ENCODE assay signal across 9 cellular contexts in the genomic region with DNA sequence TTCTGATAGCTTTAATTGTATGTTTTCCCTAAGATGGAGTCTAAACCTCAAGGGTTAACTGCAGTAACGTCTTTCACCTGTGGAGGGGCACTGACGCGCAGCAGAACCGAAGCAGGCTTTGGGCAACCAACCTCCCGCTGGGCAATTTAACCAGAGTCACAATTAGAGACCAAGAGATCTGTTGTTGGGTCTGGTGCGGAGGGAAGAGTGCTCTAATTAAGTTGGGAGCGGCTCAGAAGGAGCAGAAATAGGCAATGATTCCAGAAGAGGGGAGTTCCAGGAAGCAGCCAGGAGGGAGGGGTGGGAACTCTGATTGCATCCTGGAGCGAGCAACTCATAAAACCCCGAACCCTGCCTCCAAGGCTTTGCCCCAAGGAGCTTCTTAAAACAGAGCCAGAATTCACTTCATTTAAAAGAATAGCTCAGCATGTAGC.
DNase-seq lines count a peak whose midpoint lies in the region; ATAC-seq and TF ChIP-seq lines count a peak whose summit lies in the region.
"Had no signal": no experiment of that assay in that cellular context is flagged by ENCODE, and none has a peak within 500 bp of the region (broad histone marks: within the 10 kb centered on the region; RNA-seq: fewer than 3 reads in every experiment).

No MANE protein-coding gene starts in this region.

- H3K9me3 ChIP-seq in Karpas-422 (ENCODE audit: low read length) = no peaks in the 10 kb centered on the region
- H3K9me3 ChIP-seq: SJSA1 had no signal

- no peaks in the 10 kb centered on the region for H3K27me3 ChIP-seq in Karpas-422 (ENCODE audit: low read length)

- no peak overlapping the region for H3K27ac ChIP-seq in C4-2B
- no peak overlapping the region for H3K27ac ChIP-seq in Karpas-422 (ENCODE audit: low read length)
- H3K27ac ChIP-seq: SJSA1 had no signal

- TF ChIP-seq CTCF in C4-2B (conservative IDR thresholded peaks at IDR 0.05) = peak; percentile 35
- peak; percentile 48 for TF ChIP-seq CTCF in epithelial cell of proximal tubule (conservative IDR thresholded peaks at IDR 0.05; ENCODE audit: low read depth, low read length)

- H3K4me3 ChIP-seq in epithelial cell of proximal tubule (ENCODE audit: low read depth, low read length) (no peak overlapping the region), Karpas-422 (ENCODE audit: low read length) (no peak overlapping the region)
- H3K4me3 ChIP-seq: SJSA1 had no signal

- no peak overlapping the region for H3K4me2 ChIP-seq in Karpas-422 (ENCODE audit: low read depth, low read length, poor library complexity, severe bottlenecking)

- ATAC-seq in GM19463 (IDR thresholded peaks at IDR 0.05; ENCODE audit: unreplicated experiment) = peak; percentile 78

- H3K9me2 ChIP-seq in Karpas-422 (replicated peaks; ENCODE audit: insufficient read depth, low read length) = no peaks in the 10 kb centered on the region

- no peak overlapping the region for H2AFZ ChIP-seq in Karpas-422 (ENCODE audit: low read length)

- H3K4me1 ChIP-seq in Karpas-422 (ENCODE audit: low read length) = no peaks in the 10 kb centered on the region
- H3K4me1 ChIP-seq: SJSA1 had no signal

- peak; percentile 42 to 93 (median 79) for DNase-seq in NCI-H1417 (lab: John Stamatoyannopoulos, UW)
- no peak for DNase-seq in epithelial cell of proximal tubule (ENCODE audit: low read depth)
- DNase-seq in NCI-H524 treated with DMSO at 0.1 percent for 48 hours (lab: John Stamatoyannopoulos, UW) = no peak
- no peak for DNase-seq in AML-193 (lab: John Stamatoyannopoulos, UW)
- no peak for DNase-seq in Karpas-422
- DNase-seq in activated T-cell treated with anti-CD3 and anti-CD28 coated beads, Interleukin-2, amount 50 U/mL, for 1 hour = no peak

- no peaks in the 10 kb centered on the region for H3K79me2 ChIP-seq in Karpas-422 (ENCODE audit: low read length)

- H3K36me3 ChIP-seq in Karpas-422 (ENCODE audit: insufficient read depth, low read length) = no peaks in the 10 kb centered on the region
- H3K36me3 ChIP-seq: SJSA1 had no signal

- H3K9ac ChIP-seq in Karpas-422 (ENCODE audit: low read length) = no peak overlapping the region

- no peaks in the 10 kb centered on the region for H4K20me1 ChIP-seq in Karpas-422 (ENCODE audit: insufficient read depth, low read depth, low read length)

Comparison
In these comparisons a context has a peak if more than half of its experiments do, and no peak if none do; other contexts are left out.
1. DNase-seq: peak in NCI-H1417 (3 of 3); none in epithelial cell of proximal tubule (single experiment), NCI-H524 treated with DMSO at 0.1 percent for 48 hours (single experiment), AML-193 (0 of 2), Karpas-422 (single experiment) and activated T-cell treated with anti-CD3 and anti-CD28 coated beads, Interleukin-2, amount 50 U/mL, for 1 hour (single experiment).